ENCODE assay signal across 1 cellular context in genomic region chr12:49748306-49748705, GRCh38.
TF ChIP-seq lines count a peak whose summit lies in the region.

No MANE protein-coding gene starts in this region.

TF ChIP-seq in SK-N-SH treated with all-trans-retinoic acid at 6 μM for 48 hours, 23 proteins besides CTCF, POLR2A, EP300 and RAD21 (continued from another document):
- TF ChIP-seq POU6F1 (CRISPR knock-in tag; IDR thresholded peaks at IDR 0.05; ENCODE audit: borderline replicate concordance, low read depth) = no peak
- TF ChIP-seq ZNF8 (CRISPR knock-in tag; IDR thresholded peaks at IDR 0.05) = no peak
- no peak for TF ChIP-seq ARNTL (CRISPR knock-in tag; IDR thresholded peaks at IDR 0.05; ENCODE audit: borderline replicate concordance, low read depth)
